9 cellular contexts compared by ENCODE assay signal in genomic region chr18:28175047-28175929, GRCh38. TPM values are rescaled to one million over a fixed set of nuclear protein-coding genes. Genes with fewer than 3 reads are reported as not detected.
DNase-seq lines count a peak whose midpoint lies in the region; ATAC-seq and TF ChIP-seq lines count a peak whose summit lies in the region.
"Had no signal": no experiment of that assay in that cellular context is flagged by ENCODE, and none has a peak within 500 bp of the region (broad histone marks: within the 10 kb centered on the region; RNA-seq: fewer than 3 reads in every experiment).

No MANE protein-coding gene starts in this region.

- intact Hi-C loops in Right ventricle myocardium superior (cut with DNase I) (no loop called here), prostate gland (cut with DNase I) (loop anchor here (10.0 kb wide), 1 partner anchor 160 kb away; no protein-coding TSS in a partner anchor)

- H3K4me3 ChIP-seq in rectal smooth muscle tissue (ENCODE audit: low read length) = peak overlapping the region; percentile 21
- no peak overlapping the region for H3K4me3 ChIP-seq in prostate gland

- H3K36me3 ChIP-seq in rectal smooth muscle tissue (ENCODE audit: control insufficient read depth, insufficient read depth, low read length) = no peaks in the 10 kb centered on the region
- H3K36me3 ChIP-seq in prostate gland = no peaks in the 10 kb centered on the region

- H3K27ac ChIP-seq in rectal smooth muscle tissue (ENCODE audit: low read depth, low read length) (no peak overlapping the region), prostate gland (no peak overlapping the region)

- H3K27me3 ChIP-seq in rectal smooth muscle tissue (ENCODE audit: control insufficient read depth, insufficient read depth, low read length) (peaks cover 6% of the 10 kb centered on the region), prostate gland (replicated peaks; ENCODE audit: insufficient read depth) (peaks cover 18% of the 10 kb centered on the region)

- TF ChIP-seq CTCF in prostate gland (IDR thresholded peaks at IDR 0.05) = no peak

- 2% methylated on average over 46 of the region's 54 CpGs for WGBS in prostate gland

- TF ChIP-seq POLR2A in prostate gland (IDR thresholded peaks at IDR 0.05) = no peak

- DNase-seq in NCI-H146 (lab: John Stamatoyannopoulos, UW) (peak; percentile 20), NCI-H146 treated with DMSO at 0.1 percent for 48 hours (lab: John Stamatoyannopoulos, UW; ENCODE audit: unreplicated experiment) (no peak), SK-N-DZ (ENCODE audit: low spot score) (peak; percentile 60), Right ventricle myocardium superior (peak; percentile 60), prostate gland (ENCODE audit: low spot score) (no peak)
- DNase-seq: activated B cell treated with CpG ODN at 0.5 μM for 24 hours had no signal

- no peak overlapping the region for H3K9ac ChIP-seq in rectal smooth muscle tissue (ENCODE audit: low read length)

- H3K4me1 ChIP-seq in rectal smooth muscle tissue (ENCODE audit: control insufficient read depth, insufficient read depth, low read length) = peaks cover 4% of the 10 kb centered on the region
- H3K4me1 ChIP-seq in prostate gland (replicated peaks) = no peaks in the 10 kb centered on the region

- no peaks in the 10 kb centered on the region for H3K9me3 ChIP-seq in prostate gland

- peak; percentile 54 for ATAC-seq in Right ventricle myocardium superior (ENCODE audit: poor library complexity)
- no peak for ATAC-seq in HG03097 (IDR thresholded peaks at IDR 0.05; ENCODE audit: low FRiP score, unreplicated experiment)
- ATAC-seq in GM19467 (IDR thresholded peaks at IDR 0.05; ENCODE audit: unreplicated experiment) = no peak

RNA-seq across cellular contexts. Expression of gene CDH2, which starts 1.6 kb away (rescaled TPM):
- 107 and 112 TPM in 2 replicates for polyA plus RNA-seq in SK-N-DZ (2014; cell fraction: cytosol; rRNA removed)
- 51.1 and 52.0 TPM in 2 replicates for polyA plus RNA-seq in SK-N-DZ (2014; cell fraction: nucleus; rRNA removed)
- total RNA-seq in Right ventricle myocardium superior (308 TPM), prostate gland (100 to 1,000 TPM in 1 of 2 donors, under 1 TPM in 1; 0.41 to 125 TPM)
- total RNA-seq: activated B cell treated with CpG ODN at 0.5 μM for 24 hours had no signal

Comparison
In these comparisons a context has a peak if more than half of its experiments do, and no peak if none do; other contexts are left out.
1. DNase-seq: peak in NCI-H146 (single experiment), SK-N-DZ (single experiment) and Right ventricle myocardium superior (single experiment); none in NCI-H146 treated with DMSO at 0.1 percent for 48 hours (single experiment) and prostate gland (single experiment).